In genomic region chr20:53751394-53752368, GRCh38 we compare ENCODE assay signal across 8 cellular contexts.
DNase-seq lines count a peak whose midpoint lies in the region; ATAC-seq and TF ChIP-seq lines count a peak whose summit lies in the region.

No MANE protein-coding gene starts in this region.

- dilution Hi-C loops in mammary epithelial cell (cut with HindIII; ENCODE audit: low sequenced_read_pairs): loop anchor here (5.0 to 25.0 kb wide), 4 partner anchors 41 to 164 kb away; partner anchors contain the start of gene ZNF217

- H3K9me3 Mint-ChIP-seq in neural crest cell: no peaks in the 10 kb centered on the region

- no peak overlapping the region for H3K9ac ChIP-seq in mammary epithelial cell (ENCODE audit: insufficient read depth, low read length)

- intact Hi-C loops in mammary epithelial cell (cut with micrococcal nuclease): no loop called here

- peak; percentile 45 for DNase-seq in NK-92 treated with Interleukin-12 subunit alpha and Interleukin-12 subunit beta, amount 100 ng/mL, for 24 hours (lab: John Stamatoyannopoulos, UW)
- DNase-seq in NK-92 (lab: John Stamatoyannopoulos, UW; ENCODE audit: unreplicated experiment): no peak
- peak; percentile 20 for DNase-seq in OCI-M1 (lab: John Stamatoyannopoulos, UW)
- no peak for DNase-seq in mammary epithelial cell
- no peak for DNase-seq in neural crest cell (ENCODE audit: low read depth, low spot score)
- no peak for DNase-seq in LoVo (ENCODE audit: low spot score)
- no peak for DNase-seq in GM19238 (ENCODE audit: insufficient read length, low spot score)

- TF ChIP-seq CTCF in mammary epithelial cell (conservative IDR thresholded peaks at IDR 0.05 in 1 of 2, IDR thresholded peaks at IDR 0.05 in 1 of 2; ENCODE audit: extremely low read depth in 1 of 2, insufficient read depth in 1 of 2, low read depth in 1 of 2, low read length in 2 of 2): no peak
- no peak for TF ChIP-seq CTCF in neural crest cell (conservative IDR thresholded peaks at IDR 0.05)

- 97% methylated on average over 10 of the region's 11 CpGs for WGBS in mammary epithelial cell (ENCODE audit: low coverage, missing lambda C conversion rate)

- H3K27me3 ChIP-seq in mammary epithelial cell (ENCODE audit: insufficient read depth, low read length): no peaks in the 10 kb centered on the region

- H3K4me1 ChIP-seq in mammary epithelial cell (ENCODE audit: insufficient read depth, low read length): peaks cover 33% of the 10 kb centered on the region

- H3K9me3 ChIP-seq in mammary epithelial cell (replicated peaks; ENCODE audit: insufficient read depth, low read length): no peaks in the 10 kb centered on the region

- peak overlapping the region; percentile 69 for H2AFZ ChIP-seq in mammary epithelial cell (ENCODE audit: low read depth, low read length)

- peaks cover 67% of the 10 kb centered on the region for H3K4me1 Mint-ChIP-seq in neural crest cell

- H3K79me2 ChIP-seq in mammary epithelial cell (ENCODE audit: insufficient read depth, low read length): no peaks in the 10 kb centered on the region

- no peaks in the 10 kb centered on the region for H3K27me3 Mint-ChIP-seq in neural crest cell (ENCODE audit: low read depth)

- no peaks in the 10 kb centered on the region for H3K36me3 Mint-ChIP-seq in neural crest cell (ENCODE audit: low read depth)

- H3K27ac ChIP-seq in mammary epithelial cell (ENCODE audit: insufficient read depth, low read depth, low read length): peak overlapping the region; percentile 14

- ATAC-seq in HG02798 (IDR thresholded peaks at IDR 0.05; ENCODE audit: poor library complexity, unreplicated experiment): peak; percentile 78

- no peak overlapping the region for H3K4me3 ChIP-seq in mammary epithelial cell (replicated peaks in 1 of 3; ENCODE audit: insufficient read depth in 1 of 3, low read depth in 2 of 3, low read length in 3 of 3)

- in situ Hi-C loops in mammary epithelial cell (cut with MboI; ENCODE audit: low sequenced_read_pairs in 2 of 2): loop anchor here in 1 of 2 donors (25.0 kb wide), 1 partner anchor 161 kb away; no protein-coding TSS in a partner anchor

- H3K4me3 Mint-ChIP-seq in neural crest cell: peak overlapping the region; percentile 43

- no peak overlapping the region for H3K4me2 ChIP-seq in mammary epithelial cell (ENCODE audit: insufficient read depth, low read depth, low read length)

- no TSS peak for BruUV-seq in mammary epithelial cell (replicated peaks; lab: Mats Ljungman, UMichigan)

- peak overlapping the region; percentile 61 for H3K27ac Mint-ChIP-seq in neural crest cell (ENCODE audit: unreplicated experiment)

- H3K36me3 ChIP-seq in mammary epithelial cell (ENCODE audit: insufficient read depth, low read length): no peaks in the 10 kb centered on the region

- CTCF ChIA-PET in mammary epithelial cell (lab: Charles Lee; ENCODE audit: low non-redundant PET): no interaction called here

- no peaks in the 10 kb centered on the region for H4K20me1 ChIP-seq in mammary epithelial cell (ENCODE audit: insufficient read depth, low read length)

Comparison
In these comparisons a context has a peak if more than half of its experiments do, and no peak if none do; other contexts are left out.
1. DNase-seq: peak in NK-92 treated with Interleukin-12 subunit alpha and Interleukin-12 subunit beta, amount 100 ng/mL, for 24 hours (single experiment) and OCI-M1 (single experiment); none in NK-92 (single experiment), mammary epithelial cell (single experiment), neural crest cell (single experiment), LoVo (single experiment) and GM19238 (single experiment).